8 cellular contexts compared by ENCODE assay signal in genomic region chr7:77538908-77539212, GRCh38. TPM values are rescaled to one million over a fixed set of nuclear protein-coding genes. Genes with fewer than 3 reads are reported as not detected.
DNase-seq lines count a peak whose midpoint lies in the region; TF ChIP-seq lines count a peak whose summit lies in the region.

No MANE protein-coding gene starts in this region.

- peaks cover 49% of the 10 kb centered on the region for H3F3A ChIP-seq in GM23248 (ENCODE audit: insufficient read depth)

- peaks cover 41% of the 10 kb centered on the region for H3K4me1 ChIP-seq in GM23248 (ENCODE audit: insufficient read depth)
- peaks cover 0 to 10% (median 8%) of the 10 kb centered on the region in 3 donors for H3K4me1 ChIP-seq in skeletal muscle tissue (ENCODE audit: control insufficient read depth in 3 of 3, insufficient read depth in 3 of 3, low read length in 3 of 3)

- peak overlapping the region; percentile 97 for H3K4me3 Mint-ChIP-seq in glutamatergic neuron (ENCODE audit: unreplicated experiment)

- H2AFZ ChIP-seq in GM23248: 0 out of 2 replicates have a peak overlapping the region, but pooled peaks have one; percentile 74

- TF ChIP-seq CTCF in WI38 (IDR thresholded peaks at IDR 0.05; ENCODE audit: low read depth, low read length) (no peak), glutamatergic neuron (IDR thresholded peaks at IDR 0.05; ENCODE audit: partially characterized antibody, unreplicated experiment) (no peak)

- H3K9me3 ChIP-seq in GM23248 (ENCODE audit: low read depth) (no peaks in the 10 kb centered on the region), skeletal muscle tissue (ENCODE audit: control insufficient read depth in 3 of 3, low read length in 3 of 3) (no peaks in the 10 kb centered on the region)

- H3K36me3 Mint-ChIP-seq in glutamatergic neuron (ENCODE audit: unreplicated experiment): no peaks in the 10 kb centered on the region

- H3K36me3 ChIP-seq in GM23248 (ENCODE audit: low read depth) (no peaks in the 10 kb centered on the region), skeletal muscle tissue (ENCODE audit: control insufficient read depth in 3 of 3, insufficient read depth in 3 of 3, low read length in 3 of 3) (no peaks in the 10 kb centered on the region)

- H4K20me1 ChIP-seq in GM23248 (ENCODE audit: insufficient read depth): peaks cover 18% of the 10 kb centered on the region

- WGBS in GM23248 (ENCODE audit: low coverage in 1 of 2, low lambda C conversion rate in 2 of 2, missing lambda C conversion rate in 2 of 2), 2 experiments: 1 to 2% methylated on average over 3 of the region's 3 CpGs

- H3K9me2 ChIP-seq in GM23248 (ENCODE audit: insufficient read depth): no peaks in the 10 kb centered on the region

- peak overlapping the region; percentile 99 for H3K27ac Mint-ChIP-seq in glutamatergic neuron (ENCODE audit: unreplicated experiment)

- H3K79me2 ChIP-seq in GM23248 (ENCODE audit: insufficient read depth): peaks cover 74% of the 10 kb centered on the region

- in situ Hi-C loops in GM23248 (cut with MboI): no loop called here

- peaks cover 11% of the 10 kb centered on the region for H3K27me3 Mint-ChIP-seq in glutamatergic neuron (ENCODE audit: unreplicated experiment)

- H3K27ac ChIP-seq in GM23248: peak overlapping the region; percentile 89
- peak overlapping the region; percentile 96 for H3K27ac ChIP-seq in skeletal muscle tissue (ENCODE audit: low read depth, low read length)

- H3K4me3 ChIP-seq in GM23248 (peak overlapping the region; percentile 92), WI38 (ENCODE audit: low read depth, low read length) (peak overlapping the region; percentile 75), skeletal muscle tissue (ENCODE audit: low read length in 3 of 3) (peak overlapping the region; percentile 93 to 97 (median 94))

- peaks cover 15% of the 10 kb centered on the region for H3K9me3 Mint-ChIP-seq in glutamatergic neuron (ENCODE audit: unreplicated experiment)

- H3K27me3 ChIP-seq in GM23248 (replicated peaks; ENCODE audit: insufficient read depth) (no peaks in the 10 kb centered on the region), skeletal muscle tissue (ENCODE audit: control insufficient read depth in 3 of 3, insufficient read depth in 3 of 3, low read length in 3 of 3) (no peaks in the 10 kb centered on the region)

- H3K4me2 ChIP-seq in GM23248 (ENCODE audit: unreplicated experiment): peak overlapping the region; percentile 91

- H3K9ac ChIP-seq in GM23248 (peak overlapping the region; percentile 96), skeletal muscle tissue (ENCODE audit: low read depth in 1 of 3, low read length in 3 of 3) (peak overlapping the region in 2 of 3 donors; percentile 2 to 98)

- H3K4me1 Mint-ChIP-seq in glutamatergic neuron (ENCODE audit: low read depth, unreplicated experiment): peaks cover 27% of the 10 kb centered on the region

- no peak for DNase-seq in GM23248
- DNase-seq in glutamatergic neuron: no peak
- DNase-seq in NCI-H446 (lab: John Stamatoyannopoulos, UW): no peak
- no peak for DNase-seq in NCI-H2081 treated with DMSO at 0.1 percent for 48 hours (lab: John Stamatoyannopoulos, UW)
- DNase-seq in NCI-H2196 (lab: John Stamatoyannopoulos, UW; ENCODE audit: unreplicated experiment): no peak
- DNase-seq in RPMI8226: no peak

RNA-seq across cellular contexts. Expression of gene PTPN12, which starts 1.8 kb away (rescaled TPM):
- total RNA-seq in GM23248 (2014; rRNA removed; shearing (Covaris generic)): 24.9 and 25.6 TPM in 2 replicates
- 18.7 and 21.7 TPM in 2 replicates for polyA plus RNA-seq in GM23248 (2016; fragmentation: Nextera tagmentation; extraction: Ambion mirVana)
- 106 TPM for total RNA-seq in glutamatergic neuron (ENCODE audit: unreplicated experiment)
- 93.9 TPM for total RNA-seq in skeletal muscle tissue
